ENCODE assay signal across 8 cellular contexts in the genomic region with DNA sequence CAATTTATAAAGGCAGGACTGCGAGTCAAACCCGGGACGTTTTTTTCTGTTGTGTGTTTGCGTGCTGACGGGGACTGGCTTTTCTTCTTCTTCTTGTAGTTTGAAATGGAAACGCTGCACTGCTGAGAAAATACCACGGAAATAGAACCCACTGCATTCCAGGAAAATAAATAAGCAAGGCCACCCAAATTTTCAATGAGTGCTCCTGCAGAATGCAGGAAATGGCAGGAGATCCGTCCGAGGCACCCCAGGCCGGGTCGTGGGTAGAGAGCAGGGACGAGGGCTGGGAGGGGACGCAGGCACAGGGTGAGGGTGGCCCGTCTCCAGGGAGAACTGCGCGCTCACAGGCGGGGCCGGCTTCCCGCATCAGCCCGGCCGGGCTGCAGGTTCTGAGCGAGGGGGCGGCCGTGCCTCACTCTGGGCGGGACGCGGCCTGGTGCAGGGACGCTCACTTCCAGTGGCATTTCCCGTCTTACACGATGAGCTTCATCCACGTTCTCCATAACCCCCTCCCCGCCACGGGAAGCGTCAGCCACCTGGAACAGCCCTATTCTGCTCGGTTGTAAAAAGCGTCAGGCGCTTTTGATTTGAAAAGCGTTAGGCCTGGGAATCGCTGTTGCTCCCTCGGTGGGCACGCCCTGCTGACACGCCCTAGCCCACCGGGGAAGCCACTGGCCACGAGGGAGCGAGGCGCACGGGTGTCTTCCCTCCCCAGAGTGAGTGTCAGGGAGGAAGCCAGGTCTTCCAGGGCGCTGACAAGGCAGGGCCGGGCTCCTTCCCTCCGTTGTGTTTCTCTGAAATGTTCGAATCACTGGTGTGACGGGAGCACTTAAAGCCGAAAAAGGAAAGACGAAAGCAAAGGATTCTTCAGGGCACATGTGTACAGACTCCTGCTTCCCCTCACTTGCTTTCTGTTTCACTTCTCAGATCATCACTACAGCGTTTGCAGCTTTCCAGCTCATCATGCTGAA. TPM values are rescaled to one million over a fixed set of nuclear protein-coding genes. Genes with fewer than 3 reads are reported as not detected.
A peak's percentile ranks its signal among the peaks of the same experiment; 100 is the strongest.
DNase-seq lines count a peak whose midpoint lies in the region; ATAC-seq and TF ChIP-seq lines count a peak whose summit lies in the region.

No MANE protein-coding gene starts in this region.

- H4K91ac ChIP-seq in mesenchymal stem cell (ENCODE audit: low read length): peak overlapping the region; percentile 95

- ATAC-seq in effector memory CD8-positive, alpha-beta T cell (replicated peaks): peak; percentile 86

- H2BK15ac ChIP-seq in mesenchymal stem cell (ENCODE audit: low read depth, poor library complexity, severe bottlenecking): peak overlapping the region; percentile 96

- H3K4me1 Mint-ChIP-seq in effector memory CD8-positive, alpha-beta T cell (ENCODE audit: low read depth in 2 of 2): peaks cover 14 to 15% of the 10 kb centered on the region in 2 donors

- H3K9me3 Mint-ChIP-seq in effector memory CD8-positive, alpha-beta T cell: no peaks in the 10 kb centered on the region

- WGBS in mesenchymal stem cell: 3% methylated on average over 50 of the region's 55 CpGs

- peak overlapping the region; percentile 86 for H2BK120ac ChIP-seq in mesenchymal stem cell (ENCODE audit: low read depth, low read length)

- no peaks in the 10 kb centered on the region for H3K36me3 ChIP-seq in HAP-1 (replicated peaks)
- H3K36me3 ChIP-seq in mesenchymal stem cell (ENCODE audit: control insufficient read depth in 1 of 2, insufficient read depth in 2 of 2, low read depth in 1 of 2, low read length in 2 of 2): no peaks in the 10 kb centered on the region

- H4K8ac ChIP-seq in mesenchymal stem cell (ENCODE audit: low read length): peak overlapping the region; percentile 96

- peak overlapping the region; percentile 82 to 98 for H3K14ac ChIP-seq in mesenchymal stem cell (ENCODE audit: low read length in 2 of 2)

- H3K27ac ChIP-seq in mesenchymal stem cell (ENCODE audit: low read length, poor library complexity, severe bottlenecking): peak overlapping the region; percentile 44

- in situ Hi-C loops in GM13976 (cut with MboI; ENCODE audit: low sequenced_read_pairs, unreplicated experiment): no loop called here
- in situ Hi-C loops in HAP-1 (cut with MboI; ENCODE audit: low sequenced_read_pairs): no loop called here

- H3K4me2 ChIP-seq in mesenchymal stem cell (ENCODE audit: low read length, poor library complexity, severe bottlenecking): peak overlapping the region; percentile 100

- peak overlapping the region; percentile 98 for H2AFZ ChIP-seq in mesenchymal stem cell (ENCODE audit: low read depth, low read length)

- peak; percentile 8 for TF ChIP-seq CTCF in GM13976 (IDR thresholded peaks at IDR 0.05; ENCODE audit: borderline replicate concordance, control extremely low read depth, extremely low read depth, insufficient read depth, missing control alignments)

- no peaks in the 10 kb centered on the region for H3K9me3 ChIP-seq in HAP-1
- no peaks in the 10 kb centered on the region for H3K9me3 ChIP-seq in mesenchymal stem cell (ENCODE audit: control insufficient read depth, low read length)

- H2BK12ac ChIP-seq in mesenchymal stem cell (ENCODE audit: low read length in 2 of 2): peak overlapping the region; percentile 75 to 82

- H3K4me3 ChIP-seq in HAP-1 (peak overlapping the region; percentile 18), mesenchymal stem cell (ENCODE audit: insufficient read depth in 1 of 2, low read depth in 1 of 2, low read length in 2 of 2) (peak overlapping the region; percentile 68 to 90)

- peak overlapping the region; percentile 72 to 95 for H3K4ac ChIP-seq in mesenchymal stem cell (ENCODE audit: low read depth in 1 of 2, low read length in 2 of 2)

- peak overlapping the region; percentile 96 to 100 for H3K4me3 Mint-ChIP-seq in effector memory CD8-positive, alpha-beta T cell

- peak; percentile 86 for DNase-seq in GM13976 (ENCODE audit: low spot score)
- DNase-seq in HAP-1 (ENCODE audit: low spot score in 2 of 2): peak; percentile 44 to 75
- DNase-seq in NAMALWA (ENCODE audit: low spot score): peak; percentile 85
- peak; percentile 86 for DNase-seq in activated CD8-positive, alpha-beta memory T cell treated with anti-CD3 and anti-CD28 coated beads for 24 hours
- peak; percentile 26 to 44 (median 28) for DNase-seq in effector memory CD8-positive, alpha-beta T cell
- peak; percentile 91 for DNase-seq in mesenchymal stem cell
- DNase-seq in stimulated activated CD8-positive, alpha-beta memory T cell treated with anti-CD3 and anti-CD28 coated beads, Interleukin-12 subunit alpha, Interleukin-12 subunit beta, amount 100 ng/mL, for 24 hours (ENCODE audit: extremely low read depth): peak; percentile 9
- DNase-seq in NCI-H128 (lab: John Stamatoyannopoulos, UW; ENCODE audit: unreplicated experiment): no peak

- peak overlapping the region; percentile 88 for H2BK5ac ChIP-seq in mesenchymal stem cell (ENCODE audit: low read depth, low read length, poor library complexity, severe bottlenecking)

- no peak overlapping the region for H2AK5ac ChIP-seq in mesenchymal stem cell (ENCODE audit: low read length, severe bottlenecking)

- H3K36me3 Mint-ChIP-seq in effector memory CD8-positive, alpha-beta T cell (ENCODE audit: insufficient read depth): peaks cover 4% of the 10 kb centered on the region

- H3K27me3 ChIP-seq in HAP-1 (ENCODE audit: low read depth) (no peaks in the 10 kb centered on the region), mesenchymal stem cell (ENCODE audit: control insufficient read depth in 1 of 2, insufficient read depth in 1 of 2, low read length in 2 of 2) (no peaks in the 10 kb centered on the region)

- H3K79me1 ChIP-seq in mesenchymal stem cell (replicated peaks; ENCODE audit: low read length, poor library complexity, severe bottlenecking): no peaks in the 10 kb centered on the region

- H3K9ac ChIP-seq in mesenchymal stem cell (ENCODE audit: low read length): peak overlapping the region; percentile 94

- peak overlapping the region; percentile 97 for H3K27ac Mint-ChIP-seq in effector memory CD8-positive, alpha-beta T cell

- H3K23ac ChIP-seq in mesenchymal stem cell (ENCODE audit: low read length in 2 of 2): peak overlapping the region; percentile 51 to 86

- peak overlapping the region; percentile 88 to 98 for H3K18ac ChIP-seq in mesenchymal stem cell (ENCODE audit: low read depth in 1 of 2, low read length in 2 of 2)

- H3K27me3 Mint-ChIP-seq in effector memory CD8-positive, alpha-beta T cell: peaks cover 11 to 12% of the 10 kb centered on the region in 2 donors

- peaks cover 31% of the 10 kb centered on the region for H3K4me1 ChIP-seq in HAP-1
- peaks cover 6% of the 10 kb centered on the region for H3K4me1 ChIP-seq in mesenchymal stem cell (ENCODE audit: control insufficient read depth, insufficient read depth, low read depth, low read length)

RNA-seq across cellular contexts. Expression of a gene that starts 17.9 kb away (rescaled TPM):
- polyA plus RNA-seq in mesenchymal stem cell (2013, experiment 1 of 2): 15.7 TPM
- 15.8 TPM for polyA plus RNA-seq in mesenchymal stem cell (2013, experiment 2 of 2)

RNA-seq across cellular contexts. Expression of a gene that starts 54.0 kb away (rescaled TPM):
- polyA plus RNA-seq in mesenchymal stem cell (2013, experiment 1 of 2): 0.35 TPM
- 0.52 TPM for polyA plus RNA-seq in mesenchymal stem cell (2013, experiment 2 of 2)
